ENCODE assay signal across 21 cellular contexts in genomic region chr1:248844526-248844925, GRCh38.
"Had no signal": no experiment of that assay in that cellular context is flagged by ENCODE, and none has a peak within 500 bp of the region (broad histone marks: within the 10 kb centered on the region; RNA-seq: fewer than 3 reads in every experiment).

No MANE protein-coding gene starts in this region.

- H3K27me3 ChIP-seq: colonic mucosa, esophagus muscularis mucosa, neutrophil, spleen, suprapubic skin, thyroid gland had no signal

- H3K9me3 ChIP-seq: colonic mucosa, esophagus muscularis mucosa, lower lobe of right lung, mucosa of descending colon, neutrophil, prostate gland, spleen, suprapubic skin, thyroid gland had no signal

- H3K27ac ChIP-seq: colonic mucosa, esophagus muscularis mucosa, lower lobe of right lung, neutrophil, parathyroid adenoma, prostate gland, spleen, suprapubic skin, thyroid gland had no signal

- DNase-seq: central memory CD4-positive, alpha-beta T cell; colonic mucosa; effector CD8-positive, alpha-beta T cell; foreskin melanocyte; left ventricle myocardium superior; lower lobe of right lung; mucosa of descending colon; naive B cell; right cardiac atrium; spleen; stimulated activated CD4-positive, alpha-beta T cell treated with anti-CD3 and anti-CD28 coated beads, Interleukin-2, amount 100 ng/mL, for 48 hours; stimulated activated naive CD4-positive, alpha-beta T cell; stimulated activated naive CD8-positive, alpha-beta T cell treated with anti-CD3 and anti-CD28 coated beads, Interleukin-15, amount 100 ng/mL, for 72 hours; thyroid gland had no signal

- H3K4me3 ChIP-seq: colonic mucosa, esophagus muscularis mucosa, lower lobe of right lung, mucosa of descending colon, prostate gland, skin epidermis, spleen, suprapubic skin, thyroid gland had no signal

- H2AFZ ChIP-seq: parathyroid adenoma had no signal

- H3K9ac ChIP-seq: parathyroid adenoma had no signal

- H3K4me1 ChIP-seq: parathyroid adenoma, prostate gland had no signal

- ATAC-seq: left ventricle myocardium superior; lower lobe of right lung; mucosa of descending colon; natural killer cell treated with Interleukin-12 subunit alpha and Interleukin-12 subunit beta and Interleukin-15 and Interleukin-18, amount 100 ng/mL, for 72 hours; right cardiac atrium; stimulated activated naive CD8-positive, alpha-beta T cell treated with anti-CD3 and anti-CD28 coated beads, Interleukin-15, amount 100 ng/mL, for 72 hours had no signal
